In the genomic region with DNA sequence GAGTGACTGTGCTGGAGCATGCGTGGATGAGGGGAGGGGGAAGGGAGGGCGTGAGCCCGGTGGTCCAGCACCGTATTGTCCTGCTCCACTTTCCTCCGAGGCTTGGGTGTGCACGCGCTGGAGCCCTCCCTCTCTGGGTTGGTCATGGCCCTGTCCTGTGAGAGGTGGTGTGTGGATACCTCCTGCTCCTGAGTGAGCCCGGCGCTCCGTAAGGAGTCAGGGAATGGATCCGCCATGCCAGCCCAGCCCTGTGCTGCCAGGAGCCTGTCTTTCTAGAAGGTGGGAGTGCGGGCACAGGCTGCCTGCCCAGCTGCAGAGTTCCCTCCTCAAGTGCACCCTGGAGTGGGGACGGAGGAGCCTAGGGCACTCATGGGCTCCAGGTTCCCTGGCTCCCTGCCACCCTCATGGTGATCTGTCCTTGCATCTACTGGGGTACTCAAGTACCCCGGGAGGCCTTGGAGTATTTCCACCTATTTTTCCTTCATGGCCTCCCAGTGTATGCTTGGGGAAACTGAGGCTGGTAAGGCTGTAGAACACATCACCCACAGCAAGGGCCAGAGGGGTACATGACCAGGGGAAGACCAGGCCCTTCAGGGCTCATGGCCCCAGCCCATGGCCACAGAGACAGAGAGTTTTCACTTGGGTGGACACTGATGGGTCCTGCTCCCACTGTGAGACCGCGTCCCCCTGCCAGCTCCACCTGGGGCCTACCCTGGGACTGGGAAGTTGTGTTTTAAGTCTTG, we compare ENCODE assay signal across 19 cellular contexts.
"Had no signal": no experiment of that assay in that cellular context is flagged by ENCODE, and none has a peak within 500 bp of the region (broad histone marks: within the 10 kb centered on the region; RNA-seq: fewer than 3 reads in every experiment).

No MANE protein-coding gene starts in this region.

- H3K4me1 ChIP-seq: left ventricle myocardium inferior had no signal

- H3K36me3 Mint-ChIP-seq: activated CD4-positive, alpha-beta memory T cell treated with anti-CD3 and anti-CD28 coated beads for 36 hours; activated naive CD4-positive, alpha-beta T cell treated with anti-CD3 and anti-CD28 coated beads, Interleukin-2, amount 50 U/mL, for 24 hours; immature natural killer cell; memory B cell had no signal

- H3K4me3 Mint-ChIP-seq: activated CD4-positive, alpha-beta memory T cell treated with anti-CD3 and anti-CD28 coated beads for 36 hours; activated naive CD4-positive, alpha-beta T cell treated with anti-CD3 and anti-CD28 coated beads, Interleukin-2, amount 50 U/mL, for 24 hours; activated T-helper 1 cell treated with anti-CD3 and anti-CD28 coated beads, Interleukin-12 subunit alpha, Interleukin-12 subunit beta, Interleukin-2, Interleukin-4 antibody, amounts not matched to agents 30 ng/mL and 10 ng/mL and 1 ng/mL, durations not matched to agents 14 hours and 24 hours and 36 hours; dendritic cell treated with granulocyte-macrophage colony-stimulating factor and Interleukin-4, amounts not matched to agents 40 ng/mL and 50 ng/mL, for 4 days; immature natural killer cell; memory B cell; nephron progenitor cell had no signal

- DNase-seq: activated CD4-positive, alpha-beta memory T cell treated with anti-CD3 and anti-CD28 coated beads for 36 hours; activated CD4-positive, alpha-beta T cell treated with anti-CD3 and anti-CD28 coated beads for 48 hours; activated gamma-delta T cell; activated T-cell treated with anti-CD3 and anti-CD28 coated beads for 4 hours; body of pancreas; effector CD4-positive, alpha-beta T cell; foreskin keratinocyte; immature natural killer cell; left ventricle myocardium inferior; stimulated activated CD4-positive, alpha-beta T cell treated with anti-CD3 and anti-CD28 coated beads, Interleukin-4, amount 100 ng/mL, for 1 hour; stimulated activated naive CD4-positive, alpha-beta T cell had no signal

- H3K4me1 Mint-ChIP-seq: activated naive CD4-positive, alpha-beta T cell treated with anti-CD3 and anti-CD28 coated beads, Interleukin-2, amount 50 U/mL, for 24 hours; immature natural killer cell; memory B cell had no signal

- H3K9me3 ChIP-seq: body of pancreas, mucosa of descending colon, thoracic aorta had no signal

- H3K9me3 Mint-ChIP-seq: activated T-helper 1 cell treated with anti-CD3 and anti-CD28 coated beads, Interleukin-12 subunit alpha, Interleukin-12 subunit beta, Interleukin-2, Interleukin-4 antibody, amounts not matched to agents 30 ng/mL and 10 ng/mL and 1 ng/mL, durations not matched to agents 14 hours and 24 hours and 36 hours; dendritic cell treated with granulocyte-macrophage colony-stimulating factor and Interleukin-4, amounts not matched to agents 40 ng/mL and 50 ng/mL, for 4 days had no signal

- H3K27me3 Mint-ChIP-seq: dendritic cell treated with granulocyte-macrophage colony-stimulating factor and Interleukin-4, amounts not matched to agents 40 ng/mL and 50 ng/mL, for 4 days had no signal

- H3K27ac Mint-ChIP-seq: activated CD4-positive, alpha-beta memory T cell treated with anti-CD3 and anti-CD28 coated beads for 36 hours; activated naive CD4-positive, alpha-beta T cell treated with anti-CD3 and anti-CD28 coated beads, Interleukin-2, amount 50 U/mL, for 24 hours; activated T-helper 1 cell treated with anti-CD3 and anti-CD28 coated beads, Interleukin-12 subunit alpha, Interleukin-12 subunit beta, Interleukin-2, Interleukin-4 antibody, amounts not matched to agents 30 ng/mL and 10 ng/mL and 1 ng/mL, durations not matched to agents 14 hours and 24 hours and 36 hours; dendritic cell treated with granulocyte-macrophage colony-stimulating factor and Interleukin-4, amounts not matched to agents 40 ng/mL and 50 ng/mL, for 4 days; immature natural killer cell; memory B cell; nephron progenitor cell had no signal

- H3K4me3 ChIP-seq: body of pancreas, cardiac muscle cell, left ventricle myocardium inferior, mucosa of descending colon, thoracic aorta had no signal

- ATAC-seq: body of pancreas, foreskin keratinocyte, mucosa of descending colon had no signal

- H3K27me3 ChIP-seq: body of pancreas, cardiac muscle cell, foreskin keratinocyte had no signal

- H3K36me3 ChIP-seq: cardiac muscle cell, left ventricle myocardium inferior, thoracic aorta had no signal

- H3K27ac ChIP-seq: body of pancreas, cardiac muscle cell, foreskin keratinocyte, left ventricle myocardium inferior, thoracic aorta had no signal
